Comparison of ENCODE assay signal across 15 cellular contexts in the genomic region with DNA sequence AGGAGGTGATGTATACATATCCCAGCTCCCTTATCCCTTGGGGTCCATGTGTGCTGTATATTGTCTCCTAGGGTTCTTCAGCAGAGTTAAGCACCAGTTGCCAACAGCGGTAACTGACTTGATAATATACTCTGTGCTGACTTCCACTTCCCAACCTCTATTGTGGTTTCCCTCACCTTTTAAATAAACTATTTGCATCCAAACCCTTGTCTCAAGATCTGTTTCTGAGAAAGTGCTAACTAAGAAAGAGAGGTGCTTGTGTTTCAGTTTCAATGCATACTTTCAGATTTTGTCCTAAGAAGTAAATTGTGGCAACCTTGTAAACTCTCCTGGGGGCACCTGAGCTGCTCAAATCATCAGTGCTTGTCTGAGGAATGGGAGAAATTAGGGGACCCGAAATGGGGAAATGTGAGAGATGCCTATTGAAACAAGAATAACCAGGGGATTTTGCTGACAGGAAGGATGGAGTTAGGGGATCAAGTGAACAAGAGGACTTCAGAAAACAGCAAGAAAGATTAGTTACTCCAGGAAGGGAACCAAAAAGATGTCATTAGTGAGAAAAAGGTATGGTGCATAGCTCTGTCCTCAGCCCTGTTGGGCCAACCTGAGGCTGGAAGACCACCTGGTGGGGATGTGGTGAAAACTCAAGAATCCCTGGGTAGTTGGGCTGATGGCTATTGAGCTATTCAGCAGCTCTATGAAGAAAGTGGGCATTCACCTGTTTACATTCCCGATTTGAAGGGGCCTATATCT. TPM values are rescaled to one million over a fixed set of nuclear protein-coding genes. Genes with fewer than 3 reads are reported as not detected.
DNase-seq lines count a peak whose midpoint lies in the region; ATAC-seq and TF ChIP-seq lines count a peak whose summit lies in the region.
"Had no signal": no experiment of that assay in that cellular context is flagged by ENCODE, and none has a peak within 500 bp of the region (broad histone marks: within the 10 kb centered on the region; RNA-seq: fewer than 3 reads in every experiment).

No MANE protein-coding gene starts in this region.

- 61% methylated on average over 3 of the region's 3 CpGs for WGBS in right lobe of liver (ENCODE audit: insufficient coverage, low coverage, low lambda C conversion rate, missing lambda C conversion rate)

- intact Hi-C loops in right lobe of liver (cut with DNase I): no loop called here

- H3K9me3 ChIP-seq in right lobe of liver: no peaks in the 10 kb centered on the region
- H3K9me3 ChIP-seq: colonic mucosa, SJSA1 had no signal

- TF ChIP-seq CTCF in neural crest cell (conservative IDR thresholded peaks at IDR 0.05): no peak
- no peak for TF ChIP-seq CTCF in right lobe of liver (IDR thresholded peaks at IDR 0.05)

- no peak overlapping the region for H3K4me3 Mint-ChIP-seq in neural crest cell
- H3K4me3 Mint-ChIP-seq: activated naive CD4-positive, alpha-beta T cell treated with anti-CD3 and anti-CD28 coated beads, Interleukin-2, amount 50 U/mL, for 24 hours had no signal

- no peaks in the 10 kb centered on the region for H3K4me1 ChIP-seq in right lobe of liver
- H3K4me1 ChIP-seq: colonic mucosa, foreskin keratinocyte, SJSA1 had no signal

- no peaks in the 10 kb centered on the region for H3K27me3 ChIP-seq in right lobe of liver
- H3K27me3 ChIP-seq: colonic mucosa, SJSA1 had no signal

- no peak overlapping the region for H3K27ac ChIP-seq in right lobe of liver
- H3K27ac ChIP-seq: colonic mucosa, foreskin keratinocyte, SJSA1 had no signal

- peaks cover 3% of the 10 kb centered on the region for H3K36me3 Mint-ChIP-seq in neural crest cell (ENCODE audit: low read depth)
- H3K36me3 Mint-ChIP-seq: activated naive CD4-positive, alpha-beta T cell treated with anti-CD3 and anti-CD28 coated beads, Interleukin-2, amount 50 U/mL, for 24 hours had no signal

- TF ChIP-seq POLR2A in right lobe of liver (IDR thresholded peaks at IDR 0.05): no peak

- H3K4me1 Mint-ChIP-seq in neural crest cell: peaks cover 15% of the 10 kb centered on the region
- H3K4me1 Mint-ChIP-seq: activated naive CD4-positive, alpha-beta T cell treated with anti-CD3 and anti-CD28 coated beads, Interleukin-2, amount 50 U/mL, for 24 hours had no signal

- peaks cover 2% of the 10 kb centered on the region for H3K27me3 Mint-ChIP-seq in neural crest cell (ENCODE audit: low read depth)

- ATAC-seq in GM19023 (IDR thresholded peaks at IDR 0.05; ENCODE audit: unreplicated experiment) (peak; percentile 95), GM21576 (IDR thresholded peaks at IDR 0.05; ENCODE audit: unreplicated experiment) (peak; percentile 91), HG03097 (IDR thresholded peaks at IDR 0.05; ENCODE audit: low FRiP score, unreplicated experiment) (peak; percentile 77), left lobe of liver (no peak), right lobe of liver (no peak)
- ATAC-seq: activated CD4-positive, CD25-positive, alpha-beta regulatory T cell treated with anti-CD3 and anti-CD28 coated beads, Interleukin-2, amount 50 U/mL, for 24 hours; foreskin keratinocyte had no signal

- peak overlapping the region; percentile 32 for H3K27ac Mint-ChIP-seq in neural crest cell (ENCODE audit: unreplicated experiment)
- H3K27ac Mint-ChIP-seq: activated naive CD4-positive, alpha-beta T cell treated with anti-CD3 and anti-CD28 coated beads, Interleukin-2, amount 50 U/mL, for 24 hours had no signal

- no peaks in the 10 kb centered on the region for H3K36me3 ChIP-seq in right lobe of liver
- H3K36me3 ChIP-seq: colonic mucosa, SJSA1 had no signal

- H3K4me3 ChIP-seq in right lobe of liver: no peak overlapping the region
- H3K4me3 ChIP-seq: colonic mucosa, SJSA1 had no signal

- peaks cover 3% of the 10 kb centered on the region for H3K9me3 Mint-ChIP-seq in neural crest cell
- H3K9me3 Mint-ChIP-seq: activated naive CD4-positive, alpha-beta T cell treated with anti-CD3 and anti-CD28 coated beads, Interleukin-2, amount 50 U/mL, for 24 hours had no signal

- DNase-seq in neural crest cell (ENCODE audit: low read depth, low spot score) (no peak), left lobe of liver (ENCODE audit: low spot score) (no peak), right lobe of liver (no peak), COLO668 (lab: John Stamatoyannopoulos, UW; ENCODE audit: unreplicated experiment) (no peak)
- DNase-seq: colonic mucosa; foreskin keratinocyte; KG1; NCI-H524; stimulated activated CD4-positive, alpha-beta T cell treated with anti-CD3 and anti-CD28 coated beads, Interleukin-12 subunit alpha, Interleukin-12 subunit beta, amount 100 ng/mL, for 4 hours had no signal

RNA-seq across cellular contexts. Expression of a gene that starts 50.9 kb away (rescaled TPM):
- total RNA-seq in neural crest cell (107 TPM in 2 replicates), left lobe of liver (30.6 TPM), right lobe of liver (10 to 100 TPM; 29.2 to 73.9 (median 35.7) TPM)

Comparison
In these comparisons a context has a peak if more than half of its experiments do, and no peak if none do; other contexts are left out.
1. ATAC-seq: peak in GM19023 (single experiment), GM21576 (single experiment) and HG03097 (single experiment); none in left lobe of liver (single experiment) and right lobe of liver (0 of 4).